ENCODE assay signal across 5 cellular contexts in the genomic region with DNA sequence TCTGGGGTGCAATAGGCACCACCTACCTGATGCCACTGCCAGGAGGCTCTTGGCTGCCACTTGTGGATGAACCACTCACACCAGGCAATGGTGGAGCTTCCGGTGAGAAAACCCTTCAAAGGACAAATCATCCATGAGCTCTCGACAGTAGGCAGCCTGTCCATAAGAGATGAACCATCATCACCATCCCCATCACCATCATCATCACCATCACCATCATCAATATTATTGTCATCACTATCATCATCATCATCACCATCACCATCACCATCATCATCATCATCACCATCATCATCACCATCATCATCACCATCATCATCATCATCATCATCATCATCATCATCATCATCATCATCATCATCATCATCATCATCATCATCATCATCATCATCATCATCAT. TPM values are rescaled to one million over a fixed set of nuclear protein-coding genes. Genes with fewer than 3 reads are reported as not detected.
"Had no signal": no experiment of that assay in that cellular context is flagged by ENCODE, and none has a peak within 500 bp of the region (broad histone marks: within the 10 kb centered on the region; RNA-seq: fewer than 3 reads in every experiment).

No MANE protein-coding gene starts in this region.

RNA-seq across cellular contexts. Expression of gene TEX44, which starts 14.0 kb away (rescaled TPM):
- total RNA-seq: GM23338, H4, H7, HT-29, K562 had no signal
- polyA plus RNA-seq: GM23338, K562 had no signal

RNA-seq across cellular contexts. Expression of gene NMUR1, which starts 48.4 kb away (rescaled TPM):
- total RNA-seq: H4, HT-29 had no signal
